25 cellular contexts compared by ENCODE assay signal in the genomic region with DNA sequence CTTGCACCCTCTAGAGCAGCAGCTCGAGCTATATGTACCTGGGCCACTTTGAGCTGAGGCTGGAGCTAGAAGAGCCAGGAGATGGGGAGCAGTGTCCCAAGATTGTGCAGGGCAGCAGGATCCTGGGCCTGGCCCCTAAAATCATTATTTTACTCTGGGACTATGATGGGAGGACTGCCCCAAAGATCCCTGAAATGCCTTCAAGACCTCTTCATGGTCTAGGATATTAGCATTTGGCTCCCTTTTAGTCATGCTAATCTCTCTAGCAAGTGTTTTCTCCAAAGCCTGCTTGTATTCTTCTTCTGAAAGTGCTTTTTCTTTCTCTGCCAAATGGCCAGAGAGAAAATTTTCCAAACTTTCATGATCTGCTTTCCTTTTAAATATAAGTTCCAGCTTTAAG.
"Had no signal": no experiment of that assay in that cellular context is flagged by ENCODE, and none has a peak within 500 bp of the region (broad histone marks: within the 10 kb centered on the region; RNA-seq: fewer than 3 reads in every experiment).

No MANE protein-coding gene starts in this region.

- H3K4me1 ChIP-seq: esophagus squamous epithelium, gastrocnemius medialis, heart right ventricle, left lung, lower lobe of right lung had no signal

- H3K27ac Mint-ChIP-seq: dendritic cell treated with granulocyte-macrophage colony-stimulating factor and Interleukin-4, amounts not matched to agents 40 ng/mL and 50 ng/mL, for 4 days; effector memory CD8-positive, alpha-beta T cell; endodermal cell; mesothelial cell of epicardium; naive B cell had no signal

- H3K27me3 ChIP-seq: esophagus squamous epithelium, gastrocnemius medialis, heart right ventricle, left lung had no signal

- H3K4me1 Mint-ChIP-seq: endodermal cell, immature natural killer cell, mesothelial cell of epicardium had no signal

- H3K27ac ChIP-seq: coronary artery, epithelial cell of prostate, esophagus squamous epithelium, gastrocnemius medialis, heart right ventricle, left lung, lower lobe of right lung had no signal

- H3K36me3 Mint-ChIP-seq: immature natural killer cell, mesothelial cell of epicardium had no signal

- H3K9me3 ChIP-seq: esophagus squamous epithelium, gastrocnemius medialis, heart right ventricle, lower lobe of right lung, mucosa of descending colon had no signal

- H3K4me3 Mint-ChIP-seq: dendritic cell treated with granulocyte-macrophage colony-stimulating factor and Interleukin-4, amounts not matched to agents 40 ng/mL and 50 ng/mL, for 4 days; effector memory CD8-positive, alpha-beta T cell; endodermal cell; immature natural killer cell; mesothelial cell of epicardium had no signal

- H3K27me3 Mint-ChIP-seq: dendritic cell treated with granulocyte-macrophage colony-stimulating factor and Interleukin-4, amounts not matched to agents 40 ng/mL and 50 ng/mL, for 4 days; effector memory CD8-positive, alpha-beta T cell; naive B cell had no signal

- H3K36me3 ChIP-seq: esophagus squamous epithelium, gastrocnemius medialis, heart right ventricle, left lung, lower lobe of right lung had no signal

- H3K4me3 ChIP-seq: coronary artery, esophagus squamous epithelium, gastrocnemius medialis, heart right ventricle, left lung, lower lobe of right lung, mucosa of descending colon had no signal

- H3K9me3 Mint-ChIP-seq: dendritic cell treated with granulocyte-macrophage colony-stimulating factor and Interleukin-4, amounts not matched to agents 40 ng/mL and 50 ng/mL, for 4 days; endodermal cell; mesothelial cell of epicardium had no signal

- ATAC-seq: effector memory CD8-positive, alpha-beta T cell; esophagus mucosa; gastrocnemius medialis; heart right ventricle; left cardiac atrium; left lung; left ventricle myocardium superior; lower lobe of right lung; mucosa of descending colon had no signal

- DNase-seq: effector CD8-positive, alpha-beta T cell; effector memory CD8-positive, alpha-beta T cell; endodermal cell; erythroblast; esophagus squamous epithelium; foreskin fibroblast; foreskin melanocyte; gastrocnemius medialis; glutamatergic neuron; head of caudate nucleus; heart right ventricle; hippocampal formation; immature natural killer cell; left cardiac atrium; left lung; left ventricle myocardium superior; lower lobe of right lung; mesenchymal stem cell; mucosa of descending colon; naive B cell had no signal
